ENCODE assay signal across 2 cellular contexts in genomic region chr7:66594082-66594481, GRCh38.
TF ChIP-seq lines count a peak whose summit lies in the region.

No MANE protein-coding gene starts in this region.

TF ChIP-seq in K562, 482 proteins besides CTCF, POLR2A, EP300 and RAD21:
- TF ChIP-seq TRIM28 (IDR thresholded peaks at IDR 0.05) (0 out of 2 replicates have a peak, but pooled peaks have one; percentile 60), CBX5 (IDR thresholded peaks at IDR 0.05; ENCODE audit: borderline replicate concordance, low read depth) (0 out of 2 replicates have a peak, but pooled peaks have one; percentile 56), CBX3 (IDR thresholded peaks at IDR 0.05; ENCODE audit: borderline replicate concordance in 1 of 2, low read length in 2 of 2) (peak in 1 of 2 experiments; percentile 42; a peak in 1 of 3 replicates)
TF ChIP-seq in K562: peak in this region for 3; not testable (repeated sequence) for 479.

TF ChIP-seq in HepG2, 621 proteins besides CTCF, POLR2A, EP300 and RAD21:
- TF ChIP-seq ZNF761 (CRISPR knock-in tag; conservative IDR thresholded peaks at IDR 0.05), result peak; percentile 99
